In genomic region chr7:1251796-1252542, GRCh38 we compare ENCODE assay signal across 21 cellular contexts. TPM values are rescaled to one million over a fixed set of nuclear protein-coding genes. Genes with fewer than 3 reads are reported as not detected.
"Had no signal": no experiment of that assay in that cellular context is flagged by ENCODE, and none has a peak within 500 bp of the region (broad histone marks: within the 10 kb centered on the region; RNA-seq: fewer than 3 reads in every experiment).

No MANE protein-coding gene starts in this region.

- H3K4me3 ChIP-seq: hepatocyte, prostate gland, sigmoid colon, transverse colon had no signal

- DNase-seq: activated CD4-positive, alpha-beta T cell treated with anti-CD3 and anti-CD28 coated beads, Interleukin-2, amount 50 U/mL, for 48 hours; activated gamma-delta T cell treated with Interleukin-2 at 50 U/mL for 16 hours; activated naive CD8-positive, alpha-beta T cell treated with anti-CD3 and anti-CD28 coated beads, Interleukin-2, amount 10 ng/mL, durations not matched to agents 7 days and 5 days; activated T-cell treated with anti-CD3 and anti-CD28 coated beads, Interleukin-2, amount 50 U/mL, for 72 hours; anterior cingulate cortex; cerebellar nuclear complex; dermis blood vessel endothelial cell; erythroblast; mammary epithelial cell; occipital lobe; sigmoid colon; stimulated activated CD4-positive, alpha-beta T cell treated with anti-CD3 and anti-CD28 coated beads, Interleukin-12 subunit alpha, Interleukin-12 subunit beta, amount 100 ng/mL, for 4 hours; stimulated activated naive CD4-positive, alpha-beta T cell; substantia nigra; T-helper 17 cell; transverse colon had no signal

- H3K9me3 ChIP-seq: prostate gland, sigmoid colon, transverse colon had no signal

- ATAC-seq: activated CD4-positive, CD25-positive, alpha-beta regulatory T cell treated with anti-CD3 and anti-CD28 coated beads, Interleukin-2, amount 50 U/mL, for 24 hours; activated T-cell treated with anti-CD3 and anti-CD28 coated beads, Interleukin-2, amount 50 U/mL, for 72 hours; natural killer cell treated with Interleukin-12 subunit alpha and Interleukin-12 subunit beta and Interleukin-15 and Interleukin-18, amount 100 ng/mL, for 72 hours; T-helper 17 cell had no signal

- H3K27ac ChIP-seq: hepatocyte, prostate gland, sigmoid colon, transverse colon had no signal

- H3K4me1 ChIP-seq: prostate gland had no signal

- H3K36me3 ChIP-seq: prostate gland, sigmoid colon, transverse colon had no signal

RNA-seq across cellular contexts. Expression of gene UNCX, which starts 19.3 kb away (rescaled TPM):
- total RNA-seq: activated naive CD8-positive, alpha-beta T cell treated with anti-CD3 and anti-CD28 coated beads, Interleukin-2, amount 10 ng/mL, durations not matched to agents 7 days and 5 days; activated T-cell treated with anti-CD3 and anti-CD28 coated beads, Interleukin-2, amount 50 U/mL, for 72 hours; dermis blood vessel endothelial cell; hepatocyte; mammary epithelial cell; mononuclear cell; natural killer cell treated with Interleukin-12 subunit alpha and Interleukin-12 subunit beta and Interleukin-15 and Interleukin-18, amount 100 ng/mL, for 72 hours; occipital lobe; prostate gland; sigmoid colon; T-helper 17 cell; transverse colon had no signal
- polyA plus RNA-seq: hepatocyte, mammary epithelial cell, sigmoid colon had no signal
